In the genomic region with DNA sequence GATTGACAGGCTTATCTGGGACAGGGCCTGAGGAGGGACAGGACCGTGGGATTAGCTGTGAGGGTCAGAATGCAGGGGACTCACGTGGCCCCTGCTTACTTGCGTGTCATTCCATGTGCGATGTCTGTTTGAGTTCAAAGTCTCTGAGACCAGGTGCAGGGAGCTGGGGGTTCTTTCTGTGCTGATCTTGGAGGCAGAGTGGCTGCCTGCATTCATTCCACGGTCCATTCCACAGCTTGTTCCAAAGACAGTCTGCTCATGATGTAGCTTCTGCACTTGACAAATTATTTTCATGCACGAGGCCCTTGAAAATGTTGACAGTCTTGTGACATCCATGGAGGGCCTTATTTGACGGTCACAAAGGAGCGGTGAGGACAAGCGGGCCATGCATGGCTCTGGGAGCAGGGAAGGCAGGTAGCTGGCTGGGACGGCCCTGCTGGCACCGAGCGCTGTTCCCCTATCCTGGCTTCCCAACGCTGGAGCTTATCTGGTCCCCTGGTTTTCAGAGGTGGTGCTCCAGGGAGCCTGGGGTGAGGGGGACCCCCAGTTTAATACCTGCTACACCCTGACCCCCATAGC, we compare ENCODE assay signal across 8 cellular contexts. TPM values are rescaled to one million over a fixed set of nuclear protein-coding genes. Genes with fewer than 3 reads are reported as not detected.
DNase-seq lines count a peak whose midpoint lies in the region; ATAC-seq and TF ChIP-seq lines count a peak whose summit lies in the region.

No MANE protein-coding gene starts in this region.

- H3K27me3 ChIP-seq in brain microvascular endothelial cell (replicated peaks) (no peaks in the 10 kb centered on the region), upper lobe of left lung (no peaks in the 10 kb centered on the region)

- H3K27ac Mint-ChIP-seq in activated naive CD4-positive, alpha-beta T cell treated with anti-CD3 and anti-CD28 coated beads for 36 hours: no peak overlapping the region

- H3K4me1 Mint-ChIP-seq in activated naive CD4-positive, alpha-beta T cell treated with anti-CD3 and anti-CD28 coated beads for 36 hours (ENCODE audit: low read depth): peaks cover 18% of the 10 kb centered on the region

- no peaks in the 10 kb centered on the region for H3K27me3 Mint-ChIP-seq in activated naive CD4-positive, alpha-beta T cell treated with anti-CD3 and anti-CD28 coated beads for 36 hours (ENCODE audit: low read depth)

- H3K27ac ChIP-seq in brain microvascular endothelial cell (peak overlapping the region; percentile 26), upper lobe of left lung (peak overlapping the region; percentile 22 to 77 (median 46))

- no peaks in the 10 kb centered on the region for H3K36me3 ChIP-seq in brain microvascular endothelial cell (replicated peaks)
- no peaks in the 10 kb centered on the region for H3K36me3 ChIP-seq in upper lobe of left lung

- H3K9me3 Mint-ChIP-seq in activated naive CD4-positive, alpha-beta T cell treated with anti-CD3 and anti-CD28 coated beads for 36 hours: no peaks in the 10 kb centered on the region

- H3K4me1 ChIP-seq in upper lobe of left lung: peaks cover 6 to 18% (median 10%) of the 10 kb centered on the region in 4 donors

- no peaks in the 10 kb centered on the region for H3K36me3 Mint-ChIP-seq in activated naive CD4-positive, alpha-beta T cell treated with anti-CD3 and anti-CD28 coated beads for 36 hours (ENCODE audit: low read depth)

- TF ChIP-seq CTCF in brain microvascular endothelial cell (IDR thresholded peaks at IDR 0.05; ENCODE audit: low read depth, low read length, missing control alignments): no peak
- no peak for TF ChIP-seq CTCF in upper lobe of left lung (IDR thresholded peaks at IDR 0.05)
- no peak for TF ChIP-seq CTCF in GM13977 (IDR thresholded peaks at IDR 0.05; ENCODE audit: extremely low read depth, insufficient read depth, missing control alignments)

- H3K4me3 ChIP-seq in brain microvascular endothelial cell (ENCODE audit: low read depth, low read length) (peak overlapping the region; percentile 60), upper lobe of left lung (peak overlapping the region; percentile 33 to 53 (median 48))

- no peak for DNase-seq in activated naive CD4-positive, alpha-beta T cell treated with anti-CD3 and anti-CD28 coated beads for 36 hours
- DNase-seq in activated naive CD4-positive, alpha-beta T cell treated with Interleukin-2 at 50 U/mL for 16 hours: no peak
- DNase-seq in brain microvascular endothelial cell: peak; percentile 19
- peak; percentile 48 for DNase-seq in medulla oblongata (ENCODE audit: extremely low spot score)
- no peak for DNase-seq in upper lobe of left lung
- DNase-seq in NCI-H2227 treated with DMSO at 0.1 percent for 48 hours (lab: John Stamatoyannopoulos, UW): no peak
- no peak for DNase-seq in activated gamma-delta T cell treated with Interleukin-2 at 50 U/mL for 16 hours
- DNase-seq in GM13977 (ENCODE audit: low spot score): no peak

- no peak for TF ChIP-seq EP300 in upper lobe of left lung (IDR thresholded peaks at IDR 0.05)

- H3K4me3 Mint-ChIP-seq in activated naive CD4-positive, alpha-beta T cell treated with anti-CD3 and anti-CD28 coated beads for 36 hours: peak overlapping the region; percentile 76

- in situ Hi-C loops in brain microvascular endothelial cell (cut with HindIII; ENCODE audit: low pct_ligation_motif_present, low sequenced_read_pairs) (no loop called here), GM13977 (cut with MboI; ENCODE audit: low pct_unique_long_range_greater_than_20kb, low sequenced_read_pairs, unreplicated experiment) (no loop called here)

- intact Hi-C loops in activated naive CD4-positive, alpha-beta T cell treated with anti-CD3 and anti-CD28 coated beads for 36 hours (cut with micrococcal nuclease): no loop called here

- ATAC-seq in upper lobe of left lung (ENCODE audit: low FRiP score in 2 of 2): no peak

- no peaks in the 10 kb centered on the region for H3K9me3 ChIP-seq in upper lobe of left lung

- 70 to 80% methylated on average over 8 to 13 of the region's 13 CpGs for WGBS in upper lobe of left lung, 2 donors

- TF ChIP-seq POLR2A in upper lobe of left lung (IDR thresholded peaks at IDR 0.05): no peak

- CTCF ChIA-PET in activated naive CD4-positive, alpha-beta T cell treated with anti-CD3 and anti-CD28 coated beads for 36 hours (lab: Charles Lee): interaction anchor here (0.6 to 0.8 kb wide), 2 partner anchors 21 to 34 kb away, joined by 3 read pairs; no protein-coding TSS in a partner anchor

RNA-seq across cellular contexts. Expression of gene SMOX, which starts 23.0 kb away (rescaled TPM):
- 1 to 10 TPM; 1.7 to 1.8 TPM for total RNA-seq in activated naive CD4-positive, alpha-beta T cell treated with anti-CD3 and anti-CD28 coated beads for 36 hours
- total RNA-seq in upper lobe of left lung: 1 to 10 TPM; 2.3 to 8.4 (median 3.9) TPM

Comparison
In these comparisons a context has a peak if more than half of its experiments do, and no peak if none do; other contexts are left out.
1. DNase-seq: peak in brain microvascular endothelial cell (single experiment) and medulla oblongata (single experiment); none in activated naive CD4-positive, alpha-beta T cell treated with anti-CD3 and anti-CD28 coated beads for 36 hours (single experiment), activated naive CD4-positive, alpha-beta T cell treated with Interleukin-2 at 50 U/mL for 16 hours (single experiment), upper lobe of left lung (0 of 2), NCI-H2227 treated with DMSO at 0.1 percent for 48 hours (single experiment), activated gamma-delta T cell treated with Interleukin-2 at 50 U/mL for 16 hours (single experiment) and GM13977 (single experiment).